In genomic region chr17:75428775-75429469, GRCh38 we compare ENCODE assay signal across 9 cellular contexts. TPM values are rescaled to one million over a fixed set of nuclear protein-coding genes. Genes with fewer than 3 reads are reported as not detected.
DNase-seq lines count a peak whose midpoint lies in the region; ATAC-seq and TF ChIP-seq lines count a peak whose summit lies in the region.
"Had no signal": no experiment of that assay in that cellular context is flagged by ENCODE, and none has a peak within 500 bp of the region (broad histone marks: within the 10 kb centered on the region; RNA-seq: fewer than 3 reads in every experiment).

No MANE protein-coding gene starts in this region.

- H3K9me3 Mint-ChIP-seq in nephron progenitor cell: no peaks in the 10 kb centered on the region

- H3K27ac Mint-ChIP-seq in nephron progenitor cell: peak overlapping the region; percentile 75

- no peak overlapping the region for H3K9ac ChIP-seq in endocrine pancreas (ENCODE audit: control insufficient read depth, insufficient read depth, low read length)

- CTCF ChIA-PET in AG04450 (lab: Charles Lee): interaction anchor here (0.7 to 2.3 kb wide), 4 partner anchors 158 to 319 kb away, joined by 3 to 6 read pairs (median 6); partner anchors contain the start of genes MIF4GD and SMIM5

- peaks cover 7% of the 10 kb centered on the region for H3K4me1 ChIP-seq in endocrine pancreas (ENCODE audit: control insufficient read depth, insufficient read depth, low read length)

- DNase-seq in AG04450 (ENCODE audit: low read depth, low spot score): peak; percentile 74
- DNase-seq in NOMO-1 treated with DMSO at 0.1 percent for 48 hours (lab: John Stamatoyannopoulos, UW; ENCODE audit: unreplicated experiment): peak; percentile 66
- DNase-seq in nephron progenitor cell: no peak
- DNase-seq in NCI-H2171 treated with DMSO at 0.1 percent for 48 hours (lab: John Stamatoyannopoulos, UW): no peak
- DNase-seq in posterior vena cava (ENCODE audit: low spot score): no peak
- DNase-seq in SK-N-DZ (ENCODE audit: low spot score): no peak
- DNase-seq: activated CD4-positive, CD25-positive, alpha-beta regulatory T cell had no signal

- H3K4me3 ChIP-seq in AG04450 (ENCODE audit: low read depth, low read length) (no peak overlapping the region), endocrine pancreas (ENCODE audit: control insufficient read depth, insufficient read depth, low read length) (peak overlapping the region; percentile 24)

- no peak for ATAC-seq in GM19395 (IDR thresholded peaks at IDR 0.05; ENCODE audit: unreplicated experiment)

- H3K27me3 ChIP-seq in AG04450 (ENCODE audit: control insufficient read depth, insufficient read depth, low read length) (no peaks in the 10 kb centered on the region), endocrine pancreas (ENCODE audit: control insufficient read depth, insufficient read depth, low read length) (no peaks in the 10 kb centered on the region)

- H3K4me1 Mint-ChIP-seq in nephron progenitor cell: peaks cover 42% of the 10 kb centered on the region

- TF ChIP-seq CTCF in AG04450 (IDR thresholded peaks at IDR 0.05; ENCODE audit: low read depth, low read length) (no peak), nephron progenitor cell (IDR thresholded peaks at IDR 0.05) (no peak)

- POLR2A ChIA-PET in AG04450 (lab: Yijun Ruan, JAX): interaction anchor here (0.6 to 1.0 kb wide), 2 partner anchors 87 to 454 kb away, joined by 3 read pairs; partner anchors contain the start of gene TSEN54

- no peak overlapping the region for H3K4me3 Mint-ChIP-seq in nephron progenitor cell

- peak overlapping the region; percentile 81 for H3K27ac ChIP-seq in AG04450 (ENCODE audit: low read depth, low read length)

- H3K36me3 ChIP-seq in endocrine pancreas (ENCODE audit: control insufficient read depth, insufficient read depth, low read length): no peaks in the 10 kb centered on the region

- H3K36me3 Mint-ChIP-seq in nephron progenitor cell (ENCODE audit: low read depth): no peaks in the 10 kb centered on the region

- H3K9me3 ChIP-seq in AG04450 (ENCODE audit: control insufficient read depth, insufficient read depth, low read length) (no peaks in the 10 kb centered on the region), endocrine pancreas (ENCODE audit: control insufficient read depth, low read length) (no peaks in the 10 kb centered on the region)

- intact Hi-C loops in posterior vena cava (cut with DNase I): loop anchor here (5.0 to 10.0 kb wide), 2 partner anchors 83 to 156 kb away; partner anchors contain the start of gene MYO15B (in 1 of the 2)

- H3K27me3 Mint-ChIP-seq in nephron progenitor cell (ENCODE audit: low read depth, poor library complexity): no peaks in the 10 kb centered on the region

RNA-seq across cellular contexts. Expression of gene GRB2, which starts 23.4 kb away (rescaled TPM):
- polyA plus RNA-seq in AG04450 (2011; rRNA removed): 53.9 and 63.8 TPM in 2 replicates
- 23.5 and 26.7 TPM in 2 replicates for polyA minus RNA-seq in AG04450 (2011; rRNA and poly(A)+ RNA removed)
- 10 to 100 TPM; 87.2 to 97.8 TPM for total RNA-seq in posterior vena cava
- 115 and 116 TPM in 2 replicates for polyA plus RNA-seq in SK-N-DZ (2014; cell fraction: cytosol; rRNA removed)
- polyA plus RNA-seq in SK-N-DZ (2014; cell fraction: nucleus; rRNA removed): 37.0 and 61.0 TPM in 2 replicates

RNA-seq across cellular contexts. Expression of gene TMEM94, which starts 27.5 kb away (rescaled TPM):
- polyA plus RNA-seq in AG04450 (2011; rRNA removed): 14.8 and 23.2 TPM in 2 replicates
- 31.6 and 51.2 TPM in 2 replicates for polyA minus RNA-seq in AG04450 (2011; rRNA and poly(A)+ RNA removed)
- 10 to 100 TPM; 53.8 to 64.3 TPM for total RNA-seq in posterior vena cava
- 87.4 and 94.3 TPM in 2 replicates for polyA plus RNA-seq in SK-N-DZ (2014; cell fraction: cytosol; rRNA removed)
- 224 and 357 TPM in 2 replicates for polyA plus RNA-seq in SK-N-DZ (2014; cell fraction: nucleus; rRNA removed)

Comparison
In these comparisons a context has a peak if more than half of its experiments do, and no peak if none do; other contexts are left out.
1. DNase-seq: peak in AG04450 (single experiment) and NOMO-1 treated with DMSO at 0.1 percent for 48 hours (single experiment); none in nephron progenitor cell (single experiment), NCI-H2171 treated with DMSO at 0.1 percent for 48 hours (single experiment), posterior vena cava (single experiment) and SK-N-DZ (single experiment).